In genomic region chr16:3868556-3868955, GRCh38 we compare ENCODE assay signal across 19 cellular contexts. TPM values are rescaled to one million over a fixed set of nuclear protein-coding genes. Genes with fewer than 3 reads are reported as not detected.
DNase-seq lines count a peak whose midpoint lies in the region; ATAC-seq and TF ChIP-seq lines count a peak whose summit lies in the region.
"Had no signal": no experiment of that assay in that cellular context is flagged by ENCODE, and none has a peak within 500 bp of the region (broad histone marks: within the 10 kb centered on the region; RNA-seq: fewer than 3 reads in every experiment).

No MANE protein-coding gene starts in this region.

- CTCF ChIA-PET in activated CD8-positive, alpha-beta T cell treated with anti-CD3 and anti-CD28 coated beads for 36 hours (lab: Charles Lee): interaction anchor here (0.8 to 4.1 kb wide), 4 partner anchors 10 to 87 kb away, joined by 3 to 18 read pairs (median 6); no protein-coding TSS in a partner anchor

- no peak overlapping the region for H3K4me3 ChIP-seq in esophagus muscularis mucosa
- H3K4me3 ChIP-seq: A549, left ventricle myocardium inferior, SJSA1 had no signal

- H3K4me3 Mint-ChIP-seq in activated naive CD4-positive, alpha-beta T cell treated with anti-CD3 and anti-CD28 coated beads, Interleukin-2, amount 50 U/mL, for 24 hours: peak overlapping the region; percentile 52
- no peak overlapping the region for H3K4me3 Mint-ChIP-seq in activated CD8-positive, alpha-beta T cell treated with anti-CD3 and anti-CD28 coated beads for 36 hours
- peak overlapping the region; percentile 38 for H3K4me3 Mint-ChIP-seq in natural killer cell

- POLR2A ChIA-PET in activated CD8-positive, alpha-beta T cell treated with anti-CD3 and anti-CD28 coated beads for 36 hours (lab: Charles Lee): interaction anchor here (0.6 to 2.2 kb wide), 3 partner anchors 8 to 25 kb away, joined by 3 to 7 read pairs (median 3); no protein-coding TSS in a partner anchor

- TF ChIP-seq CTCF in activated CD8-positive, alpha-beta T cell treated with anti-CD3 and anti-CD28 coated beads for 36 hours (IDR thresholded peaks at IDR 0.05): no peak
- TF ChIP-seq CTCF in natural killer cell (IDR thresholded peaks at IDR 0.05) (no peak), esophagus muscularis mucosa (IDR thresholded peaks at IDR 0.05) (no peak)

- intact Hi-C loops in activated CD8-positive, alpha-beta T cell treated with anti-CD3 and anti-CD28 coated beads for 36 hours (cut with micrococcal nuclease): no loop called here
- intact Hi-C loops in natural killer cell (cut with micrococcal nuclease) (loop anchor here (5.0 kb wide), 1 partner anchor 36 kb away; no protein-coding TSS in a partner anchor), sciatic nerve (cut with DNase I) (no loop called here), esophagus muscularis mucosa (cut with DNase I) (no loop called here)

- no peak for DNase-seq in activated naive CD4-positive, alpha-beta T cell treated with anti-CD3 and anti-CD28 coated beads, Interleukin-2, amount 50 U/mL, for 16 hours
- DNase-seq in activated CD8-positive, alpha-beta T cell treated with anti-CD3 and anti-CD28 coated beads for 36 hours: no peak
- DNase-seq in natural killer cell (no peak), sciatic nerve (ENCODE audit: low spot score) (no peak), esophagus muscularis mucosa (ENCODE audit: extremely low spot score) (no peak), NOMO-1 (lab: John Stamatoyannopoulos, UW; ENCODE audit: unreplicated experiment in 2 of 2) (no peak)
- DNase-seq: activated CD4-positive, alpha-beta T cell treated with anti-CD3 and anti-CD28 coated beads, Interleukin-2, amount 50 U/mL, for 1 hour; activated naive CD4-positive, alpha-beta T cell treated with Interleukin-2 at 50 U/mL for 16 hours; central memory CD4-positive, alpha-beta T cell; DMS153; foreskin fibroblast; left ventricle myocardium inferior; NCI-H1105; NCI-H2081 treated with DMSO at 0.1 percent for 48 hours; NCI-H510A had no signal

- H3K27me3 ChIP-seq in esophagus muscularis mucosa: no peaks in the 10 kb centered on the region
- H3K27me3 ChIP-seq: SJSA1 had no signal

- no peak for TF ChIP-seq EP300 in esophagus muscularis mucosa (IDR thresholded peaks at IDR 0.05)

- H3K27ac Mint-ChIP-seq in activated naive CD4-positive, alpha-beta T cell treated with anti-CD3 and anti-CD28 coated beads, Interleukin-2, amount 50 U/mL, for 24 hours: peak overlapping the region; percentile 43
- H3K27ac Mint-ChIP-seq in activated CD8-positive, alpha-beta T cell treated with anti-CD3 and anti-CD28 coated beads for 36 hours: peak overlapping the region; percentile 56
- peak overlapping the region; percentile 82 to 85 for H3K27ac Mint-ChIP-seq in natural killer cell

- WGBS in esophagus muscularis mucosa: 85% methylated on average over 8 of the region's 8 CpGs

- ATAC-seq in activated CD8-positive, alpha-beta T cell treated with anti-CD3 and anti-CD28 coated beads for 36 hours: no peak
- ATAC-seq in natural killer cell: peak; percentile 11 to 47 (median 29)
- ATAC-seq in sciatic nerve: no peak
- no peak for ATAC-seq in HG03457 (IDR thresholded peaks at IDR 0.05; ENCODE audit: unreplicated experiment)
- ATAC-seq: A549 had no signal

- no peaks in the 10 kb centered on the region for H3K27me3 Mint-ChIP-seq in activated naive CD4-positive, alpha-beta T cell treated with anti-CD3 and anti-CD28 coated beads, Interleukin-2, amount 50 U/mL, for 24 hours
- no peaks in the 10 kb centered on the region for H3K27me3 Mint-ChIP-seq in activated CD8-positive, alpha-beta T cell treated with anti-CD3 and anti-CD28 coated beads for 36 hours
- H3K27me3 Mint-ChIP-seq in natural killer cell (ENCODE audit: low read depth in 2 of 2): no peaks in the 10 kb centered on the region

- H3K36me3 Mint-ChIP-seq in activated naive CD4-positive, alpha-beta T cell treated with anti-CD3 and anti-CD28 coated beads, Interleukin-2, amount 50 U/mL, for 24 hours: no peaks in the 10 kb centered on the region
- no peaks in the 10 kb centered on the region for H3K36me3 Mint-ChIP-seq in activated CD8-positive, alpha-beta T cell treated with anti-CD3 and anti-CD28 coated beads for 36 hours (ENCODE audit: low read depth)
- H3K36me3 Mint-ChIP-seq in natural killer cell: no peaks in the 10 kb centered on the region

- peaks cover 96% of the 10 kb centered on the region for H3K4me1 Mint-ChIP-seq in activated naive CD4-positive, alpha-beta T cell treated with anti-CD3 and anti-CD28 coated beads, Interleukin-2, amount 50 U/mL, for 24 hours
- H3K4me1 Mint-ChIP-seq in activated CD8-positive, alpha-beta T cell treated with anti-CD3 and anti-CD28 coated beads for 36 hours (ENCODE audit: low read depth): peaks cover 91% of the 10 kb centered on the region
- H3K4me1 Mint-ChIP-seq in natural killer cell: peaks cover 84 to 89% of the 10 kb centered on the region in 2 donors

- H3K36me3 ChIP-seq in esophagus muscularis mucosa: no peaks in the 10 kb centered on the region
- H3K36me3 ChIP-seq: left ventricle myocardium inferior, SJSA1 had no signal

- no peaks in the 10 kb centered on the region for H3K9me3 Mint-ChIP-seq in activated naive CD4-positive, alpha-beta T cell treated with anti-CD3 and anti-CD28 coated beads, Interleukin-2, amount 50 U/mL, for 24 hours
- H3K9me3 Mint-ChIP-seq in activated CD8-positive, alpha-beta T cell treated with anti-CD3 and anti-CD28 coated beads for 36 hours: no peaks in the 10 kb centered on the region
- no peaks in the 10 kb centered on the region for H3K9me3 Mint-ChIP-seq in natural killer cell

- no peak overlapping the region for H3K27ac ChIP-seq in esophagus muscularis mucosa (replicated peaks in 1 of 4)
- H3K27ac ChIP-seq: A549, left ventricle myocardium inferior, SJSA1 had no signal

- no peaks in the 10 kb centered on the region for H3K9me3 ChIP-seq in esophagus muscularis mucosa
- H3K9me3 ChIP-seq: A549, left ventricle myocardium inferior, SJSA1 had no signal

- peaks cover 76 to 100% (median 99%) of the 10 kb centered on the region in 4 donors for H3K4me1 ChIP-seq in esophagus muscularis mucosa

- TF ChIP-seq POLR2A in esophagus muscularis mucosa (IDR thresholded peaks at IDR 0.05; ENCODE audit: low read depth): no peak

RNA-seq across cellular contexts. Expression of gene CREBBP, which starts 12.0 kb away (rescaled TPM):
- total RNA-seq in activated CD8-positive, alpha-beta T cell treated with anti-CD3 and anti-CD28 coated beads for 36 hours: 10 to 100 TPM; 27.9 to 33.5 TPM
- total RNA-seq in natural killer cell (100 to 1,000 TPM; 197 to 234 (median 224) TPM), sciatic nerve (120 TPM), esophagus muscularis mucosa (100 to 1,000 TPM in 1 of 4 donors, 10 to 100 TPM in 3; 48.2 to 112 (median 74.9) TPM)

Comparison
In these comparisons a context has a peak if more than half of its experiments do, and no peak if none do; other contexts are left out.
1. ATAC-seq: peak in natural killer cell (3 of 3); none in activated CD8-positive, alpha-beta T cell treated with anti-CD3 and anti-CD28 coated beads for 36 hours (single experiment), sciatic nerve (single experiment) and HG03457 (single experiment).
2. Peak in every context shown above with its lines, with median percentiles within 50 percentile points of each other: H3K27ac Mint-ChIP-seq.